In the genomic region with DNA sequence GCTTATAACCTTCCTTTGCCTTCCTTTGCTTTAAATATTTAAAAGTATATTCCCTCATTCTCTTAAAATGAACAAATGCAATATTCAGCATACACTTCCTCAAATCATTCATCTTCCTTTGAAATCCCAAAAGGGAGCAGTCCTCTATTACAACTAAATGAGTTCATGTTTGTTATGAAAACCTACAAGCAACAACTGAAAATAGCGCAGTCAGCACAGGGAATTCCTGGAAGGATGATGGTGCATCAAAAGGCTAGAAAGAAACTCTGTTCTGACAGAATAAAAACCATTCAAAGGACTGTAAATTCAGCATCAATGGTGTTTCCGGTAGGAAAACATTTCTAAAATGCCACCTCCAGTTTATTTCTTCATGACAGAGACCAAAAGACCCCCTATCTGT, we compare ENCODE assay signal across 23 cellular contexts. TPM values are rescaled to one million over a fixed set of nuclear protein-coding genes. Genes with fewer than 3 reads are reported as not detected.
DNase-seq lines count a peak whose midpoint lies in the region; TF ChIP-seq lines count a peak whose summit lies in the region.
"Had no signal": no experiment of that assay in that cellular context is flagged by ENCODE, and none has a peak within 500 bp of the region (broad histone marks: within the 10 kb centered on the region; RNA-seq: fewer than 3 reads in every experiment).

No MANE protein-coding gene starts in this region.

- CTCF ChIA-PET in activated CD4-positive, alpha-beta memory T cell treated with anti-CD3 and anti-CD28 coated beads for 36 hours (lab: Charles Lee) = interaction anchor here (1.2 to 15.7 kb wide), 3 partner anchors 11 to 85 kb away, joined by 5 to 530 read pairs (median 12); partner anchors contain the start of gene WDR38

- TF ChIP-seq CTCF in endodermal cell (conservative IDR thresholded peaks at IDR 0.05) (no peak), thyroid gland (IDR thresholded peaks at IDR 0.05) (no peak), GM10266 (IDR thresholded peaks at IDR 0.05; ENCODE audit: control insufficient read depth, insufficient read depth, low read depth, missing control alignments) (no peak)

- TF ChIP-seq POLR2A in thyroid gland (IDR thresholded peaks at IDR 0.05) = no peak

- DNase-seq in endodermal cell (no peak), thyroid gland (no peak), GM10266 (ENCODE audit: extremely low spot score) (no peak), DMS53 (lab: John Stamatoyannopoulos, UW) (no peak)
- DNase-seq in activated CD4-positive, alpha-beta memory T cell treated with anti-CD3 and anti-CD28 coated beads for 36 hours = no peak
- DNase-seq: activated CD8-positive, alpha-beta memory T cell treated with anti-CD3 and anti-CD28 coated beads for 24 hours; activated effector memory CD4-positive, alpha-beta T cell treated with anti-CD3 and anti-CD28 coated beads, Interleukin-2, amount 50 U/mL, for 16 hours; activated naive CD8-positive, alpha-beta T cell treated with anti-CD3 and anti-CD28 coated beads for 36 hours; hippocampal formation; NCI-H1048; NCI-H187 treated with DMSO at 0.1 percent for 48 hours; NCI-H524 treated with DMSO at 0.1 percent for 48 hours; psoas muscle; stimulated activated naive CD4-positive, alpha-beta T cell treated with Interleukin-2 at 50 U/mL for 16 hours; T-helper 17 cell; uterus had no signal

- intact Hi-C loops in thyroid gland (cut with DNase I) = no loop called here
- intact Hi-C loops in activated CD4-positive, alpha-beta memory T cell treated with anti-CD3 and anti-CD28 coated beads for 36 hours (cut with micrococcal nuclease) = loop anchor here (2.0 kb wide), 1 partner anchor 13 kb away; no protein-coding TSS in a partner anchor

- no peaks in the 10 kb centered on the region for H3K9me3 Mint-ChIP-seq in endodermal cell
- H3K9me3 Mint-ChIP-seq in activated CD4-positive, alpha-beta memory T cell treated with anti-CD3 and anti-CD28 coated beads for 36 hours = no peaks in the 10 kb centered on the region
- H3K9me3 Mint-ChIP-seq: activated naive CD8-positive, alpha-beta T cell treated with anti-CD3 and anti-CD28 coated beads for 36 hours; central memory CD8-positive, alpha-beta T cell; dendritic cell treated with granulocyte-macrophage colony-stimulating factor and Interleukin-4, amounts not matched to agents 40 ng/mL and 50 ng/mL, for 4 days had no signal

- H3K9ac ChIP-seq in HUES6 (ENCODE audit: low read length) = no peak overlapping the region
- peak overlapping the region; percentile 18 for H3K9ac ChIP-seq in endodermal cell (ENCODE audit: extremely low read depth, low read length, poor library complexity, severe bottlenecking)

- H3K4me3 ChIP-seq in HUES6 (ENCODE audit: low read depth, low read length) = peak overlapping the region; percentile 33
- peak overlapping the region; percentile 90 for H3K4me3 ChIP-seq in endodermal cell (ENCODE audit: low read length)
- H3K4me3 ChIP-seq in thyroid gland (replicated peaks in 1 of 3) = no peak overlapping the region
- H3K4me3 ChIP-seq: gastroesophageal sphincter, psoas muscle, uterus had no signal

- POLR2A ChIA-PET in activated CD4-positive, alpha-beta memory T cell treated with anti-CD3 and anti-CD28 coated beads for 36 hours (lab: Charles Lee) = no interaction called here

- peaks cover 59% of the 10 kb centered on the region for H3K4me1 Mint-ChIP-seq in endodermal cell
- H3K4me1 Mint-ChIP-seq in activated CD4-positive, alpha-beta memory T cell treated with anti-CD3 and anti-CD28 coated beads for 36 hours (ENCODE audit: low read depth) = peaks cover 26% of the 10 kb centered on the region

- H3K4me1 ChIP-seq in HUES6 (ENCODE audit: control insufficient read depth, insufficient read depth, low read length) (peaks cover 64% of the 10 kb centered on the region), endodermal cell (ENCODE audit: control insufficient read depth, insufficient read depth, low read length) (peaks cover 27% of the 10 kb centered on the region), thyroid gland (peaks cover 39 to 43% of the 10 kb centered on the region in 2 donors)

- H3K36me3 ChIP-seq in HUES6 (ENCODE audit: control insufficient read depth, insufficient read depth, low read length) (no peaks in the 10 kb centered on the region), endodermal cell (ENCODE audit: control insufficient read depth, insufficient read depth, low read length) (no peaks in the 10 kb centered on the region), thyroid gland (no peaks in the 10 kb centered on the region)
- H3K36me3 ChIP-seq: gastroesophageal sphincter, uterus had no signal

- H3K27me3 Mint-ChIP-seq in endodermal cell (ENCODE audit: insufficient read depth) = peaks cover 7% of the 10 kb centered on the region
- peaks cover 57% of the 10 kb centered on the region for H3K27me3 Mint-ChIP-seq in activated CD4-positive, alpha-beta memory T cell treated with anti-CD3 and anti-CD28 coated beads for 36 hours

- no peak overlapping the region for H3K27ac Mint-ChIP-seq in endodermal cell
- H3K27ac Mint-ChIP-seq in activated CD4-positive, alpha-beta memory T cell treated with anti-CD3 and anti-CD28 coated beads for 36 hours = no peak overlapping the region
- H3K27ac Mint-ChIP-seq: activated naive CD8-positive, alpha-beta T cell treated with anti-CD3 and anti-CD28 coated beads for 36 hours; CD14-positive monocyte; dendritic cell treated with granulocyte-macrophage colony-stimulating factor and Interleukin-4, amounts not matched to agents 40 ng/mL and 50 ng/mL, for 4 days; T-helper 17 cell had no signal

- no peaks in the 10 kb centered on the region for H3K9me3 ChIP-seq in HUES6 (ENCODE audit: control insufficient read depth, insufficient read depth, low read depth, low read length)
- no peaks in the 10 kb centered on the region for H3K9me3 ChIP-seq in endodermal cell (ENCODE audit: control insufficient read depth, low read length)
- no peaks in the 10 kb centered on the region for H3K9me3 ChIP-seq in thyroid gland
- H3K9me3 ChIP-seq: gastroesophageal sphincter, psoas muscle, uterus had no signal

- H3K27me3 ChIP-seq in HUES6 (ENCODE audit: control insufficient read depth, insufficient read depth, low read length) (peaks cover 30% of the 10 kb centered on the region), endodermal cell (ENCODE audit: control insufficient read depth, insufficient read depth, low read length, poor library complexity, severe bottlenecking) (no peaks in the 10 kb centered on the region), thyroid gland (no peaks in the 10 kb centered on the region)

- H3K4me3 Mint-ChIP-seq in endodermal cell = peak overlapping the region; percentile 95
- no peak overlapping the region for H3K4me3 Mint-ChIP-seq in activated CD4-positive, alpha-beta memory T cell treated with anti-CD3 and anti-CD28 coated beads for 36 hours
- H3K4me3 Mint-ChIP-seq: activated naive CD8-positive, alpha-beta T cell treated with anti-CD3 and anti-CD28 coated beads for 36 hours; central memory CD8-positive, alpha-beta T cell; dendritic cell treated with granulocyte-macrophage colony-stimulating factor and Interleukin-4, amounts not matched to agents 40 ng/mL and 50 ng/mL, for 4 days; T-helper 17 cell had no signal

- H3K36me3 Mint-ChIP-seq in endodermal cell (ENCODE audit: low read depth) = no peaks in the 10 kb centered on the region
- H3K36me3 Mint-ChIP-seq in activated CD4-positive, alpha-beta memory T cell treated with anti-CD3 and anti-CD28 coated beads for 36 hours = no peaks in the 10 kb centered on the region
- H3K36me3 Mint-ChIP-seq: activated naive CD8-positive, alpha-beta T cell treated with anti-CD3 and anti-CD28 coated beads for 36 hours had no signal

- H3K27ac ChIP-seq in HUES6 (ENCODE audit: low read depth, low read length) = no peak overlapping the region
- no peak overlapping the region for H3K27ac ChIP-seq in endodermal cell (ENCODE audit: low read depth, low read length)
- peak overlapping the region; percentile 5 to 32 (median 31) for H3K27ac ChIP-seq in thyroid gland
- H3K27ac ChIP-seq: gastroesophageal sphincter, psoas muscle, RWPE1, uterus had no signal

- 28% methylated on average over 2 of the region's 2 CpGs; no CpG with 5 or more reads in 1 of the 2 experiments for WGBS in endodermal cell (ENCODE audit: insufficient coverage in 1 of 2, insufficient read length in 1 of 2), 2 experiments
- 73 to 81% methylated on average over 2 of the region's 2 CpGs for WGBS in thyroid gland, 2 donors

TF ChIP-seq in PFSK-1, 5 proteins besides CTCF, POLR2A, EP300 and RAD21:
- TF ChIP-seq SIN3A (IDR thresholded peaks at IDR 0.05; ENCODE audit: borderline replicate concordance, insufficient read depth, low read length) (0 out of 2 replicates have a peak, but pooled peaks have one; percentile 66), TAF1 (IDR thresholded peaks at IDR 0.05; ENCODE audit: borderline replicate concordance, insufficient read depth, low read length) (no peak)

RNA-seq across cellular contexts. Expression of gene NR6A1, which starts 3.3 kb away (rescaled TPM):
- polyA plus RNA-seq in PFSK-1 (2012; ENCODE audit: insufficient read length, low read depth) = 1.3 TPM
- total RNA-seq in endodermal cell (100 to 1,000 TPM; 168 to 206 TPM), thyroid gland (10 to 100 TPM; 15.3 to 25.0 (median 19.3) TPM)
- polyA plus RNA-seq in endodermal cell (2013, experiment 1 of 2) = 47.4 TPM
- polyA plus RNA-seq in endodermal cell (2013, experiment 2 of 2) = 49.5 TPM
- total RNA-seq in activated CD4-positive, alpha-beta memory T cell treated with anti-CD3 and anti-CD28 coated beads for 36 hours = under 1 TPM; 0.61 to 0.83 TPM

RNA-seq across cellular contexts. Expression of gene OLFML2A, which starts 9.1 kb away (rescaled TPM):
- polyA plus RNA-seq in PFSK-1 (2012; ENCODE audit: insufficient read length, low read depth) = 0.14 TPM
- total RNA-seq in endodermal cell = 10 to 100 TPM; 28.1 to 31.2 TPM
- 8.2 TPM for polyA plus RNA-seq in endodermal cell (2013, experiment 1 of 2)
- 7.8 TPM for polyA plus RNA-seq in endodermal cell (2013, experiment 2 of 2)
- total RNA-seq in thyroid gland = 10 to 100 TPM; 40.7 to 64.3 (median 50.2) TPM
- not detected for total RNA-seq in activated CD4-positive, alpha-beta memory T cell treated with anti-CD3 and anti-CD28 coated beads for 36 hours
- total RNA-seq: activated naive CD8-positive, alpha-beta T cell treated with anti-CD3 and anti-CD28 coated beads for 36 hours; T-helper 17 cell had no signal

Comparison
In these comparisons a context has a peak if more than half of its experiments do, and no peak if none do; other contexts are left out.
1. H3K27ac ChIP-seq: peak in thyroid gland (3 of 3); none in HUES6 (single experiment) and endodermal cell (single experiment).
2. H3K4me3 ChIP-seq: peak in HUES6 (single experiment) and endodermal cell (single experiment); none in thyroid gland (0 of 3).
3. RNA of gene NR6A1, which starts 3.3 kb away (total RNA-seq): 168 to 206 TPM in endodermal cell and 15.3 to 25.0 TPM in thyroid gland; 0.61 to 0.83 TPM in activated CD4-positive, alpha-beta memory T cell treated with anti-CD3 and anti-CD28 coated beads for 36 hours; every median in the first group is over 4 times any median in the second.
4. RNA of gene OLFML2A, which starts 9.1 kb away (total RNA-seq): 40.7 to 64.3 TPM in thyroid gland and 28.1 to 31.2 TPM in endodermal cell; not detected in activated CD4-positive, alpha-beta memory T cell treated with anti-CD3 and anti-CD28 coated beads for 36 hours; every median in the first group is over 10 times any median in the second.